15 cellular contexts compared by ENCODE assay signal in the genomic region with DNA sequence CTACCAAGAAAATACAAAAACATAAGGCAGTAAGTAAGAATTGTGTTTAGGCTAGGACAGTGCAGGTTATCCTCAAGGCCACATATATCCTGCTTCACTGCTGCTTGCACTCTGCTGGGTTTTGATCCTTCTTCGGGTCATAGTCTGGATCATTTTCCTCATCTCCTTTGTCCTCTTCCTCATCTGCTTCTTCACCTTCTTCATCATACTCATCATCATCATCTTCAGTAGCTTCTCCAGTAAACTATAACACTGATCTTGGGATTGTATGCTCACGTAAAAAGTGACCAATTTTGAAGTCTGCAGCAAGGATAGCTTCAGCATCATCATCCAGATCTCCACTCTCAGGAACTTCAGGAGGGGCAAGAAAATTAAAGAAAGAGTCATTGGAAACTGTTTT. TPM values are rescaled to one million over a fixed set of nuclear protein-coding genes. Genes with fewer than 3 reads are reported as not detected.
DNase-seq lines count a peak whose midpoint lies in the region; ATAC-seq, FAIRE-seq and TF ChIP-seq lines count a peak whose summit lies in the region.
"Had no signal": no experiment of that assay in that cellular context is flagged by ENCODE, and none has a peak within 500 bp of the region (broad histone marks: within the 10 kb centered on the region; RNA-seq: fewer than 3 reads in every experiment).

No MANE protein-coding gene starts in this region.

- H3K4me1 ChIP-seq in HepG2 (ENCODE audit: insufficient read depth, low read length) (no peaks in the 10 kb centered on the region), right lobe of liver (no peaks in the 10 kb centered on the region), PC-9 (replicated peaks; ENCODE audit: insufficient read depth) (no peaks in the 10 kb centered on the region), GM12878 (ENCODE audit: control insufficient read depth, insufficient read depth, low read length) (no peaks in the 10 kb centered on the region)
- H3K4me1 ChIP-seq: A549, BE2C had no signal

- H2AFZ ChIP-seq in HepG2 (ENCODE audit: low read length): no peak overlapping the region
- no peak overlapping the region for H2AFZ ChIP-seq in PC-9
- no peak overlapping the region for H2AFZ ChIP-seq in GM12878 (ENCODE audit: control insufficient read depth, low read depth, low read length)
- H2AFZ ChIP-seq: GM23338 had no signal

- no peak for ATAC-seq in HepG2
- ATAC-seq in right lobe of liver: no peak
- no peak for ATAC-seq in GM12878
- no peak for ATAC-seq in stimulated activated naive B cell treated with anti-CD40 and anti-IgM and Interleukin-4, amounts not matched to agents 10 μg/mL and 1 μg/mL and 100 μg/mL, for 72 hours (replicated peaks)
- no peak for ATAC-seq in GM18511 (IDR thresholded peaks at IDR 0.05; ENCODE audit: unreplicated experiment)
- ATAC-seq: GM23338 had no signal

- H3K27me3 ChIP-seq in HepG2 (ENCODE audit: control insufficient read depth in 1 of 2, insufficient read depth in 2 of 2, low read length in 2 of 2): no peaks in the 10 kb centered on the region
- no peaks in the 10 kb centered on the region for H3K27me3 ChIP-seq in right lobe of liver
- no peaks in the 10 kb centered on the region for H3K27me3 ChIP-seq in PC-9 (ENCODE audit: insufficient read depth, low read depth)
- H3K27me3 ChIP-seq in GM12878 (replicated peaks in 1 of 2; ENCODE audit: control insufficient read depth in 2 of 2, insufficient read depth in 2 of 2, low read length in 1 of 2): no peaks in the 10 kb centered on the region
- H3K27me3 ChIP-seq: BE2C had no signal

- no peak for TF ChIP-seq RAD21 in HepG2 (CRISPR knock-in tag; IDR thresholded peaks at IDR 0.05)
- no peak for TF ChIP-seq RAD21 in GM12878 (IDR thresholded peaks at IDR 0.05; ENCODE audit: insufficient read depth, low read depth, low read length)

- FAIRE-seq in HepG2 (lab: Jason Lieb, UNC) (no peak), GM12878 (lab: Jason Lieb, UNC) (no peak)
- FAIRE-seq: GM18507 had no signal

- H3K9me3 ChIP-seq in HepG2 (ENCODE audit: low read length) (no peaks in the 10 kb centered on the region), right lobe of liver (no peaks in the 10 kb centered on the region), PC-9 (ENCODE audit: insufficient read depth, low read depth) (no peaks in the 10 kb centered on the region), GM12878 (replicated peaks; ENCODE audit: control insufficient read depth, insufficient read depth, low read length) (no peaks in the 10 kb centered on the region)
- H3K9me3 ChIP-seq: A549, BE2C had no signal

- H3K9me3 Mint-ChIP-seq in stimulated activated naive B cell treated with anti-CD40 and anti-IgM and Interleukin-4, amounts not matched to agents 10 μg/mL and 1 μg/mL and 100 μg/mL, for 72 hours: no peaks in the 10 kb centered on the region
- H3K9me3 Mint-ChIP-seq: CD4-positive, alpha-beta memory T cell; GM23338 had no signal

- TF ChIP-seq CTCF in HepG2 (CRISPR knock-in tag; IDR thresholded peaks at IDR 0.05): no peak
- TF ChIP-seq CTCF in right lobe of liver (IDR thresholded peaks at IDR 0.05): no peak
- TF ChIP-seq CTCF in PC-9 (conservative IDR thresholded peaks at IDR 0.05): no peak
- no peak for TF ChIP-seq CTCF in GM12878 (IDR thresholded peaks at IDR 0.05 in 2 of 3, conservative IDR thresholded peaks at IDR 0.05 in 1 of 3; ENCODE audit: control insufficient read depth in 2 of 3, extremely low read depth in 1 of 3, insufficient read depth in 1 of 3, low read depth in 3 of 3, low read length in 3 of 3)

- DNase-seq in HepG2 (ENCODE audit: low spot score): no peak
- no peak for DNase-seq in right lobe of liver
- no peak for DNase-seq in PC-9
- DNase-seq in GM12878 (ENCODE audit: low read depth, low spot score): no peak
- DNase-seq in stimulated activated naive B cell treated with anti-CD40 and anti-IgM and Interleukin-4, amounts not matched to agents 10 μg/mL and 1 μg/mL and 100 μg/mL, for 72 hours: no peak
- DNase-seq in NCI-H1105 (lab: John Stamatoyannopoulos, UW): no peak
- DNase-seq in SHP77 treated with DMSO at 0.1 percent for 48 hours (lab: John Stamatoyannopoulos, UW): no peak
- DNase-seq: BE2C; CD4-positive, alpha-beta memory T cell; H7 had no signal

- no peaks in the 10 kb centered on the region for H3F3A ChIP-seq in PC-9 (ENCODE audit: insufficient read depth, low read depth)

- TSS peak; percentile 25 for BruUV-seq in HepG2 (replicated peaks; lab: Mats Ljungman, UMichigan)
- BruUV-seq in PC-9 (replicated peaks; lab: Mats Ljungman, UMichigan): TSS peak; percentile 13
- BruUV-seq in GM12878 (replicated peaks; lab: Mats Ljungman, UMichigan): TSS peak; percentile 55

- no peaks in the 10 kb centered on the region; the same call in 1 of the 2 replicates for H4K20me1 ChIP-seq in HepG2 (ENCODE audit: insufficient read depth, low read length)
- H4K20me1 ChIP-seq in PC-9 (ENCODE audit: insufficient read depth): 0 out of 2 replicates have a peak, but pooled peaks cover 3% of the 10 kb centered on the region
- H4K20me1 ChIP-seq in GM12878 (ENCODE audit: control insufficient read depth, insufficient read depth): no peaks in the 10 kb centered on the region

- H3K27me3 Mint-ChIP-seq in stimulated activated naive B cell treated with anti-CD40 and anti-IgM and Interleukin-4, amounts not matched to agents 10 μg/mL and 1 μg/mL and 100 μg/mL, for 72 hours: no peaks in the 10 kb centered on the region
- H3K27me3 Mint-ChIP-seq: CD4-positive, alpha-beta memory T cell had no signal

- H3K79me2 ChIP-seq in HepG2 (ENCODE audit: insufficient read depth, low read length): no peaks in the 10 kb centered on the region
- no peaks in the 10 kb centered on the region for H3K79me2 ChIP-seq in PC-9 (ENCODE audit: low read depth)
- H3K79me2 ChIP-seq in GM12878 (ENCODE audit: control insufficient read depth, insufficient read depth, low read length): no peaks in the 10 kb centered on the region

- H3K4me2 ChIP-seq in HepG2 (ENCODE audit: low read depth, low read length): no peak overlapping the region
- H3K4me2 ChIP-seq in PC-9: no peak overlapping the region
- no peak overlapping the region for H3K4me2 ChIP-seq in GM12878 (ENCODE audit: control insufficient read depth, insufficient read depth)
- H3K4me2 ChIP-seq: A549, GM23338 had no signal

- 100% methylated on average over 2 of the region's 2 CpGs for WGBS in HepG2 (ENCODE audit: low lambda C conversion rate)
- WGBS in right lobe of liver (ENCODE audit: insufficient coverage, low coverage, low lambda C conversion rate, missing lambda C conversion rate): 100% methylated on average over 2 of the region's 2 CpGs
- 96% methylated on average over 2 of the region's 2 CpGs for WGBS in GM12878 (ENCODE audit: insufficient coverage, insufficient replicate concordance, low lambda C conversion rate, missing lambda C conversion rate)

- H3K36me3 Mint-ChIP-seq in stimulated activated naive B cell treated with anti-CD40 and anti-IgM and Interleukin-4, amounts not matched to agents 10 μg/mL and 1 μg/mL and 100 μg/mL, for 72 hours: peaks cover 21 to 39% of the 10 kb centered on the region in 2 donors

- POLR2A ChIA-PET in HepG2 (lab: Yijun Ruan, JAX) (no interaction called here), PC-9 (lab: Charles Lee; ENCODE audit: unreplicated experiment) (no interaction called here), GM12878 (lab: Charles Lee) (interaction anchor here (1.1 kb wide), 1 partner anchor 29 kb away, joined by 9 read pairs; no protein-coding TSS in a partner anchor)

- TF ChIP-seq POLR2A in HepG2 (IDR thresholded peaks at IDR 0.05; ENCODE audit: insufficient read depth in 1 of 2, low read depth in 2 of 2, low read length in 2 of 2): no peak
- TF ChIP-seq POLR2A in right lobe of liver (IDR thresholded peaks at IDR 0.05): no peak
- no peak for TF ChIP-seq POLR2A in GM12878 (IDR thresholded peaks at IDR 0.05; ENCODE audit: low read depth, low read length)

- no peak for TF ChIP-seq EP300 in HepG2 (IDR thresholded peaks at IDR 0.05; ENCODE audit: low read depth in 2 of 2, low read length in 2 of 2)
- no peak for TF ChIP-seq EP300 in HepG2 (CRISPR knock-in tag; IDR thresholded peaks at IDR 0.05; ENCODE audit: borderline replicate concordance)
- no peak for TF ChIP-seq EP300 in GM12878 (IDR thresholded peaks at IDR 0.05; ENCODE audit: borderline replicate concordance in 1 of 2, control insufficient read depth in 1 of 2, low read depth in 2 of 2, low read length in 2 of 2)

- in situ Hi-C loops in HepG2 (cut with HindIII; ENCODE audit: extremely low pct_ligation_motif_present, low pct_unique_long_range_greater_than_20kb) (no loop called here), GM12878 (cut with MboI) (no loop called here)

- H3K27ac Mint-ChIP-seq in stimulated activated naive B cell treated with anti-CD40 and anti-IgM and Interleukin-4, amounts not matched to agents 10 μg/mL and 1 μg/mL and 100 μg/mL, for 72 hours: peak overlapping the region; percentile 57
- H3K27ac Mint-ChIP-seq: GM23338 had no signal

- intact Hi-C loops in HepG2 (cut with micrococcal nuclease; ENCODE audit: unreplicated experiment) (no loop called here), right lobe of liver (cut with DNase I) (no loop called here), PC-9 (cut with micrococcal nuclease; ENCODE audit: unreplicated experiment) (no loop called here), GM12878 (cut with micrococcal nuclease; ENCODE audit: unreplicated experiment) (no loop called here)

- peaks cover 4 to 39% of the 10 kb centered on the region in 2 experiments for H3K36me3 ChIP-seq in HepG2 (replicated peaks in 1 of 2; ENCODE audit: control insufficient read depth in 1 of 2, insufficient read depth in 2 of 2, low read length in 2 of 2)
- peaks cover 0 to 20% (median 4%) of the 10 kb centered on the region in 4 donors for H3K36me3 ChIP-seq in right lobe of liver
- peaks cover 15% of the 10 kb centered on the region for H3K36me3 ChIP-seq in PC-9 (ENCODE audit: low read depth)
- H3K36me3 ChIP-seq in GM12878 (ENCODE audit: control insufficient read depth in 2 of 2, insufficient read depth in 2 of 2, low read length in 1 of 2): peaks cover 0 to 27% of the 10 kb centered on the region in 2 experiments

- H3K4me3 ChIP-seq in HepG2 (replicated peaks in 1 of 3; ENCODE audit: insufficient read depth in 1 of 3, low read depth in 2 of 3, low read length in 3 of 3): no peak overlapping the region
- H3K4me3 ChIP-seq in right lobe of liver: no peak overlapping the region
- H3K4me3 ChIP-seq in PC-9: no peak overlapping the region
- H3K4me3 ChIP-seq in GM12878: no peak overlapping the region
- H3K4me3 ChIP-seq: A549, GM23338 had no signal

- H3K9ac ChIP-seq in HepG2 (ENCODE audit: insufficient read depth, low read depth, low read length) (no peak overlapping the region), GM12878 (ENCODE audit: control insufficient read depth, insufficient read depth, low read length) (no peak overlapping the region)

- RAD21 ChIA-PET in GM12878 (lab: Charles Lee; ENCODE audit: unreplicated experiment): no interaction called here

- CTCF ChIA-PET in HepG2 (lab: Yijun Ruan, JAX; ENCODE audit: low intra/inter-chr PET ratio, low total read pairs): no interaction called here
- CTCF ChIA-PET in PC-9 (lab: Charles Lee): no interaction called here
- CTCF ChIA-PET in GM12878 (lab: Yijun Ruan, JAX): no interaction called here

- no peak overlapping the region for H3K4me3 Mint-ChIP-seq in stimulated activated naive B cell treated with anti-CD40 and anti-IgM and Interleukin-4, amounts not matched to agents 10 μg/mL and 1 μg/mL and 100 μg/mL, for 72 hours
- H3K4me3 Mint-ChIP-seq: CD4-positive, alpha-beta memory T cell; GM23338 had no signal

- H3K27ac ChIP-seq in HepG2 (ENCODE audit: extremely low read length, insufficient read depth, low read length): no peak overlapping the region
- no peak overlapping the region for H3K27ac ChIP-seq in right lobe of liver
- H3K27ac ChIP-seq in PC-9: no peak overlapping the region
- H3K27ac ChIP-seq in GM12878 (ENCODE audit: control insufficient read depth, insufficient read depth): no peak overlapping the region
- H3K27ac ChIP-seq: A549, C4-2B had no signal

- H3K4me1 Mint-ChIP-seq in stimulated activated naive B cell treated with anti-CD40 and anti-IgM and Interleukin-4, amounts not matched to agents 10 μg/mL and 1 μg/mL and 100 μg/mL, for 72 hours: peaks cover 0 to 3% of the 10 kb centered on the region in 2 donors
- H3K4me1 Mint-ChIP-seq: GM23338 had no signal

- SMC1A ChIA-PET in GM12878 (lab: Charles Lee; ENCODE audit: uncharacterized antibody, unreplicated experiment): interaction anchor here (0.9 to 1.0 kb wide), 2 partner anchors 14 to 18 kb away, joined by 4 to 5 read pairs; no protein-coding TSS in a partner anchor

- H3K9me2 ChIP-seq in PC-9 (ENCODE audit: insufficient read depth): no peaks in the 10 kb centered on the region

RNA-seq across cellular contexts. Expression of a gene that starts 29.4 kb away (rescaled TPM):
- total RNA-seq in HepG2 (2016; rRNA removed; fragmentation: Illumina TruSeq; extraction: Trizol) (36.0 and 39.6 TPM in 2 replicates), right lobe of liver (10 to 100 TPM in 2 of 6 experiments, 1 to 10 TPM in 4; 6.9 to 19.4 (median 9.0) TPM), PC-9 (2021) (34.3 and 36.6 TPM in 2 replicates), GM12878 (2014; rRNA removed) (29.6 and 33.9 TPM in 2 replicates), GM12878 (2014; rRNA removed; fragmentation: Illumina TruSeq; extraction: Trizol) (28.0 and 31.3 TPM in 2 replicates), GM12878 (2021) (20.2 and 20.9 TPM in 2 replicates)
- 4.6 and 6.3 TPM in 2 replicates for total RNA-seq in HepG2 (2016; cell fraction: cytosol; rRNA removed; fragmentation: Illumina TruSeq; extraction: Trizol; ENCODE audit: low read depth)
- 30.7 and 37.6 TPM in 2 replicates for total RNA-seq in HepG2 (2016; cell fraction: insoluble cytoplasmic fraction; rRNA removed; fragmentation: Illumina TruSeq; extraction: Trizol)
- total RNA-seq in HepG2 (2016; cell fraction: membrane; rRNA removed; fragmentation: Illumina TruSeq; extraction: Trizol): 11.1 and 13.5 TPM in 2 replicates
- total RNA-seq in HepG2 (2016; cell fraction: nucleus; rRNA removed; fragmentation: Illumina TruSeq; extraction: Trizol): 36.0 and 39.0 TPM in 2 replicates
- polyA plus RNA-seq in HepG2 (2011; rRNA removed) (15.8 and 17.9 TPM in 2 replicates), GM12878 (2011; rRNA removed) (29.4 and 46.4 TPM in 2 replicates), GM12878 (2014; fragmentation: Illumina TruSeq; extraction: Trizol) (22.1 and 24.8 TPM in 2 replicates), GM12878 (2014; fragmentation: Nextera tagmentation; extraction: Ambion mirVana) (10 to 100 TPM; 13.4 to 20.0 TPM), GM12878 (2014; rRNA removed) (27.5 and 29.7 TPM in 2 replicates), GM12878 (2016; fragmentation: Nextera tagmentation; extraction: Ambion mirVana) (10 to 100 TPM; 41.6 to 46.7 TPM)
- 12.4 and 16.4 TPM in 2 replicates for polyA plus RNA-seq in HepG2 (2011; cell fraction: cytosol; rRNA removed)
- polyA plus RNA-seq in HepG2 (2011; cell fraction: nucleus; rRNA removed): 8.7 and 9.5 TPM in 2 replicates
- 15.8 and 19.9 TPM in 2 replicates for polyA plus RNA-seq in HepG2 (2012)
- polyA plus RNA-seq in HepG2 (2016; cell fraction: cytosol; fragmentation: Illumina TruSeq; extraction: Trizol; ENCODE audit: low read depth): 4.4 and 6.7 TPM in 2 replicates
- 40.4 and 43.2 TPM in 2 replicates for polyA plus RNA-seq in HepG2 (2016; cell fraction: insoluble cytoplasmic fraction; fragmentation: Illumina TruSeq; extraction: Trizol; ENCODE audit: low read depth)
- 8.7 and 10.1 TPM in 2 replicates for polyA plus RNA-seq in HepG2 (2016; cell fraction: membrane; fragmentation: Illumina TruSeq; extraction: Trizol; ENCODE audit: low read depth)
- 49.2 and 51.6 TPM in 2 replicates for polyA plus RNA-seq in HepG2 (2016; cell fraction: nucleus; fragmentation: Illumina TruSeq; extraction: Trizol; ENCODE audit: insufficient read depth, low read depth)
- 23.5 and 23.6 TPM in 2 replicates for polyA minus RNA-seq in HepG2 (2011; rRNA and poly(A)+ RNA removed; ENCODE audit: low replicate concordance)
- 10.2 and 14.5 TPM in 2 replicates for polyA minus RNA-seq in HepG2 (2011; cell fraction: cytosol; rRNA and poly(A)+ RNA removed)
- 27.5 and 33.3 TPM in 2 replicates for polyA minus RNA-seq in HepG2 (2011; cell fraction: nucleus; rRNA and poly(A)+ RNA removed)
- 36.2 and 38.9 TPM in 2 replicates for total RNA-seq in GM12878 (2013; cell fraction: nucleolus; rRNA removed)
- polyA plus RNA-seq in GM12878 (2011; ENCODE audit: low read depth): 9.0 TPM
- 18.4 and 25.6 TPM in 2 replicates for polyA plus RNA-seq in GM12878 (2011; cell fraction: cytosol; rRNA removed)
- 21.5 and 21.8 TPM in 2 replicates for polyA plus RNA-seq in GM12878 (2011; cell fraction: nucleus; rRNA removed)
- polyA plus RNA-seq in GM12878 (2012): 15.2 TPM in 2 replicates
- polyA minus RNA-seq in GM12878 (2011; rRNA and poly(A)+ RNA removed): 14.9 and 19.2 TPM in 2 replicates
- 10.1 and 11.0 TPM in 2 replicates for polyA minus RNA-seq in GM12878 (2011; cell fraction: cytosol; rRNA and poly(A)+ RNA removed)
- polyA minus RNA-seq in GM12878 (2011; cell fraction: nucleus; rRNA and poly(A)+ RNA removed): 18.5 and 36.4 TPM in 2 replicates

RNA-seq across cellular contexts. Expression of a gene that starts 47.2 kb away (rescaled TPM):
- 65.8 and 81.5 TPM in 2 replicates for total RNA-seq in HepG2 (2016; rRNA removed; fragmentation: Illumina TruSeq; extraction: Trizol)
- total RNA-seq in HepG2 (2016; cell fraction: cytosol; rRNA removed; fragmentation: Illumina TruSeq; extraction: Trizol; ENCODE audit: low read depth): 16.4 and 16.7 TPM in 2 replicates
- 66.9 and 77.1 TPM in 2 replicates for total RNA-seq in HepG2 (2016; cell fraction: insoluble cytoplasmic fraction; rRNA removed; fragmentation: Illumina TruSeq; extraction: Trizol)
- total RNA-seq in HepG2 (2016; cell fraction: membrane; rRNA removed; fragmentation: Illumina TruSeq; extraction: Trizol): 33.0 and 34.1 TPM in 2 replicates
- 93.6 and 102 TPM in 2 replicates for total RNA-seq in HepG2 (2016; cell fraction: nucleus; rRNA removed; fragmentation: Illumina TruSeq; extraction: Trizol)
- 27.6 and 35.9 TPM in 2 replicates for polyA plus RNA-seq in HepG2 (2011; rRNA removed)
- polyA plus RNA-seq in HepG2 (2011; cell fraction: cytosol; rRNA removed): 17.1 and 19.6 TPM in 2 replicates
- 45.6 and 50.3 TPM in 2 replicates for polyA plus RNA-seq in HepG2 (2011; cell fraction: nucleus; rRNA removed)
- 31.7 and 34.0 TPM in 2 replicates for polyA plus RNA-seq in HepG2 (2012)
- polyA plus RNA-seq in HepG2 (2016; cell fraction: cytosol; fragmentation: Illumina TruSeq; extraction: Trizol; ENCODE audit: low read depth): 7.5 and 7.7 TPM in 2 replicates
- 55.5 and 58.0 TPM in 2 replicates for polyA plus RNA-seq in HepG2 (2016; cell fraction: insoluble cytoplasmic fraction; fragmentation: Illumina TruSeq; extraction: Trizol; ENCODE audit: low read depth)
- 14.1 and 16.7 TPM in 2 replicates for polyA plus RNA-seq in HepG2 (2016; cell fraction: membrane; fragmentation: Illumina TruSeq; extraction: Trizol; ENCODE audit: low read depth)
- 101 and 106 TPM in 2 replicates for polyA plus RNA-seq in HepG2 (2016; cell fraction: nucleus; fragmentation: Illumina TruSeq; extraction: Trizol; ENCODE audit: insufficient read depth, low read depth)
- 27.7 and 48.7 TPM in 2 replicates for polyA minus RNA-seq in HepG2 (2011; rRNA and poly(A)+ RNA removed; ENCODE audit: low replicate concordance)
- polyA minus RNA-seq in HepG2 (2011; cell fraction: cytosol; rRNA and poly(A)+ RNA removed): 21.5 and 25.1 TPM in 2 replicates
- 142 and 152 TPM in 2 replicates for polyA minus RNA-seq in HepG2 (2011; cell fraction: nucleus; rRNA and poly(A)+ RNA removed)
- 10 to 100 TPM; 10.2 to 26.1 (median 21.1) TPM for total RNA-seq in right lobe of liver
- 95.8 and 112 TPM in 2 replicates for total RNA-seq in PC-9 (2021)
- 708 and 711 TPM in 2 replicates for total RNA-seq in GM12878 (2013; cell fraction: nucleolus; rRNA removed)
- 65.2 and 76.6 TPM in 2 replicates for total RNA-seq in GM12878 (2014; rRNA removed)
- 84.5 and 87.8 TPM in 2 replicates for total RNA-seq in GM12878 (2014; rRNA removed; fragmentation: Illumina TruSeq; extraction: Trizol)
- total RNA-seq in GM12878 (2021): 63.2 and 64.6 TPM in 2 replicates
- 39.3 TPM for polyA plus RNA-seq in GM12878 (2011; ENCODE audit: low read depth)
- 201 and 337 TPM in 2 replicates for polyA plus RNA-seq in GM12878 (2011; rRNA removed)
- polyA plus RNA-seq in GM12878 (2011; cell fraction: cytosol; rRNA removed): 87.0 and 116 TPM in 2 replicates
- polyA plus RNA-seq in GM12878 (2011; cell fraction: nucleus; rRNA removed): 234 and 366 TPM in 2 replicates
- polyA plus RNA-seq in GM12878 (2012): 60.5 and 79.0 TPM in 2 replicates
- polyA plus RNA-seq in GM12878 (2014; fragmentation: Illumina TruSeq; extraction: Trizol): 75.5 and 92.0 TPM in 2 replicates
- 10 to 100 TPM; 23.1 to 29.3 TPM for polyA plus RNA-seq in GM12878 (2014; fragmentation: Nextera tagmentation; extraction: Ambion mirVana)
- polyA plus RNA-seq in GM12878 (2014; rRNA removed): 51.5 and 61.3 TPM in 2 replicates
- 10 to 100 TPM; 57.6 to 64.7 TPM for polyA plus RNA-seq in GM12878 (2016; fragmentation: Nextera tagmentation; extraction: Ambion mirVana)
- 162 and 255 TPM in 2 replicates for polyA minus RNA-seq in GM12878 (2011; rRNA and poly(A)+ RNA removed)
- polyA minus RNA-seq in GM12878 (2011; cell fraction: cytosol; rRNA and poly(A)+ RNA removed): 60.6 and 67.1 TPM in 2 replicates
- 159 and 161 TPM in 2 replicates for polyA minus RNA-seq in GM12878 (2011; cell fraction: nucleus; rRNA and poly(A)+ RNA removed)
